Comparison of ENCODE assay signal across 1 cellular context in genomic region chr18:35171315-35171987, GRCh38.
TF ChIP-seq lines count a peak whose summit lies in the region.

No MANE protein-coding gene starts in this region.

TF ChIP-seq in HepG2, 621 proteins besides CTCF, POLR2A, EP300 and RAD21 (continued from another document and continues in another):
- peak; percentile 68 for TF ChIP-seq HBP1 (CRISPR knock-in tag; IDR thresholded peaks at IDR 0.05; ENCODE audit: low read depth)
- TF ChIP-seq, protein P1, sequence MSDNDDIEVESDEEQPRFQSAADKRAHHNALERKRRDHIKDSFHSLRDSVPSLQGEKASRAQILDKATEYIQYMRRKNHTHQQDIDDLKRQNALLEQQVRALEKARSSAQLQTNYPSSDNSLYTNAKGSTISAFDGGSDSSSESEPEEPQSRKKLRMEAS (IDR thresholded peaks at IDR 0.05): peak; percentile 20; the same call in 1 of the 2 replicates
- TF ChIP-seq SOX5 (CRISPR knock-in tag; IDR thresholded peaks at IDR 0.05; ENCODE audit: borderline replicate concordance): peak; percentile 66; the same call in 1 of the 2 replicates
- no peak for TF ChIP-seq ELF1 (CRISPR knock-in tag; IDR thresholded peaks at IDR 0.05)
- TF ChIP-seq, protein P2, sequence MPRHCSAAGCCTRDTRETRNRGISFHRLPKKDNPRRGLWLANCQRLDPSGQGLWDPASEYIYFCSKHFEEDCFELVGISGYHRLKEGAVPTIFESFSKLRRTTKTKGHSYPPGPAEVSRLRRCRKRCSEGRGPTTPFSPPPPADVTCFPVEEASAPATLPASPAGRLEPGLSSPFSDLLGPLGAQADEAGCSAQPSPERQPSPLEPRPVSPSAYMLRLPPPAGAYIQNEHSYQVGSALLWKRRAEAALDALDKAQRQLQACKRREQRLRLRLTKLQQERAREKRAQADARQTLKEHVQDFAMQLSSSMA (CRISPR knock-in tag; IDR thresholded peaks at IDR 0.05): no peak
- peak; percentile 65; the same call in 1 of the 2 replicates for TF ChIP-seq CREM (IDR thresholded peaks at IDR 0.05)
- TF ChIP-seq CREM (CRISPR knock-in tag; IDR thresholded peaks at IDR 0.05): no peak
- peak; percentile 86 for TF ChIP-seq PHF21A (CRISPR knock-in tag; IDR thresholded peaks at IDR 0.05)
- TF ChIP-seq TEAD2 (CRISPR knock-in tag; IDR thresholded peaks at IDR 0.05): no peak
- TF ChIP-seq ONECUT2 (CRISPR knock-in tag; IDR thresholded peaks at IDR 0.05): 0 out of 2 replicates have a peak, but pooled peaks have one; percentile 52
- no peak for TF ChIP-seq CEBPZ (IDR thresholded peaks at IDR 0.05; ENCODE audit: low read length)
- TF ChIP-seq PPARG (CRISPR knock-in tag; conservative IDR thresholded peaks at IDR 0.05): peak; percentile 49; the same call in 1 of the 2 replicates
- no peak for TF ChIP-seq GABPB1 (CRISPR knock-in tag; IDR thresholded peaks at IDR 0.05)
- TF ChIP-seq ZNF503 (CRISPR knock-in tag; IDR thresholded peaks at IDR 0.05): no peak
- no peak for TF ChIP-seq TRAFD1 (CRISPR knock-in tag; IDR thresholded peaks at IDR 0.05; ENCODE audit: borderline replicate concordance)
- no peak for TF ChIP-seq KDM2A (CRISPR knock-in tag; IDR thresholded peaks at IDR 0.05; ENCODE audit: borderline replicate concordance, low read depth)
- TF ChIP-seq KAT8 (CRISPR knock-in tag; IDR thresholded peaks at IDR 0.05): peak; percentile 72
- TF ChIP-seq FOXK2 (IDR thresholded peaks at IDR 0.05): no peak
- TF ChIP-seq DRAP1 (CRISPR knock-in tag; IDR thresholded peaks at IDR 0.05): peak; percentile 61; the same call in 1 of the 2 replicates
- TF ChIP-seq TARDBP (CRISPR knock-in tag; IDR thresholded peaks at IDR 0.05): peak; percentile 68; the same call in 1 of the 2 replicates
- peak; percentile 62; the same call in 1 of the 2 replicates for TF ChIP-seq SNAPC2 (CRISPR knock-in tag; IDR thresholded peaks at IDR 0.05)
- no peak for TF ChIP-seq PCBP2 (optimal IDR thresholded peaks at IDR 0.05; ENCODE audit: low read depth, low read length, poor library complexity, severe bottlenecking)
- TF ChIP-seq SMYD3 (CRISPR knock-in tag; IDR thresholded peaks at IDR 0.05): peak; percentile 79; the same call in 1 of the 2 replicates
- TF ChIP-seq SP5 (CRISPR knock-in tag; IDR thresholded peaks at IDR 0.05; ENCODE audit: borderline replicate concordance, low read depth): peak; percentile 75; the same call in 1 of the 2 replicates
- TF ChIP-seq RXRB (CRISPR knock-in tag; IDR thresholded peaks at IDR 0.05; ENCODE audit: borderline replicate concordance): peak; percentile 62
- TF ChIP-seq ZMYM2 (CRISPR knock-in tag; IDR thresholded peaks at IDR 0.05): no peak
- TF ChIP-seq SMAD3 (CRISPR knock-in tag; IDR thresholded peaks at IDR 0.05): no peak
- TF ChIP-seq SSRP1 (CRISPR knock-in tag; IDR thresholded peaks at IDR 0.05): 0 out of 2 replicates have a peak, but pooled peaks have one; percentile 27
- TF ChIP-seq ARID5B (CRISPR knock-in tag; IDR thresholded peaks at IDR 0.05): peak; percentile 93
- TF ChIP-seq ZNF850 (CRISPR knock-in tag; conservative IDR thresholded peaks at IDR 0.05): no peak
- no peak for TF ChIP-seq ZNF841 (CRISPR knock-in tag; IDR thresholded peaks at IDR 0.05; ENCODE audit: borderline replicate concordance)
- no peak for TF ChIP-seq CREB1 (IDR thresholded peaks at IDR 0.05)
- peak; percentile 50 for TF ChIP-seq CREB1 (CRISPR knock-in tag; IDR thresholded peaks at IDR 0.05)
- TF ChIP-seq NCOA2 (CRISPR knock-in tag; IDR thresholded peaks at IDR 0.05): peak; percentile 79
- TF ChIP-seq HNF1B (CRISPR knock-in tag; IDR thresholded peaks at IDR 0.05): peak; percentile 65; the same call in 1 of the 2 replicates
- TF ChIP-seq TFAP4 (IDR thresholded peaks at IDR 0.05; ENCODE audit: borderline replicate concordance, low read depth): peak; percentile 58; the same call in 1 of the 2 replicates
- TF ChIP-seq ASH2L (IDR thresholded peaks at IDR 0.05; ENCODE audit: insufficient read length, low read depth, low read length): peak; percentile 34
- TF ChIP-seq FOSL2 (CRISPR knock-in tag; IDR thresholded peaks at IDR 0.05): peak; percentile 80
- no peak for TF ChIP-seq ZNF121 (CRISPR knock-in tag; IDR thresholded peaks at IDR 0.05)
- peak; percentile 91 for TF ChIP-seq BCL6 (CRISPR knock-in tag; IDR thresholded peaks at IDR 0.05)
- TF ChIP-seq SAP130 (CRISPR knock-in tag; IDR thresholded peaks at IDR 0.05; ENCODE audit: low read depth): peak; percentile 81
- TF ChIP-seq CEBPG (CRISPR knock-in tag; IDR thresholded peaks at IDR 0.05): no peak; the same call in 1 of the 2 replicates
- peak; percentile 94 for TF ChIP-seq TFE3 (CRISPR knock-in tag; IDR thresholded peaks at IDR 0.05)
- 0 out of 2 replicates have a peak, but pooled peaks have one; percentile 8 for TF ChIP-seq ZNF24 (IDR thresholded peaks at IDR 0.05)
- TF ChIP-seq TEAD3 (CRISPR knock-in tag; optimal IDR thresholded peaks at IDR 0.05; ENCODE audit: borderline replicate concordance): peak; percentile 17
- TF ChIP-seq ELF3 (CRISPR knock-in tag; IDR thresholded peaks at IDR 0.05): peak; percentile 89
- TF ChIP-seq ZNF207 (IDR thresholded peaks at IDR 0.05; ENCODE audit: borderline replicate concordance): no peak
